In the genomic region with DNA sequence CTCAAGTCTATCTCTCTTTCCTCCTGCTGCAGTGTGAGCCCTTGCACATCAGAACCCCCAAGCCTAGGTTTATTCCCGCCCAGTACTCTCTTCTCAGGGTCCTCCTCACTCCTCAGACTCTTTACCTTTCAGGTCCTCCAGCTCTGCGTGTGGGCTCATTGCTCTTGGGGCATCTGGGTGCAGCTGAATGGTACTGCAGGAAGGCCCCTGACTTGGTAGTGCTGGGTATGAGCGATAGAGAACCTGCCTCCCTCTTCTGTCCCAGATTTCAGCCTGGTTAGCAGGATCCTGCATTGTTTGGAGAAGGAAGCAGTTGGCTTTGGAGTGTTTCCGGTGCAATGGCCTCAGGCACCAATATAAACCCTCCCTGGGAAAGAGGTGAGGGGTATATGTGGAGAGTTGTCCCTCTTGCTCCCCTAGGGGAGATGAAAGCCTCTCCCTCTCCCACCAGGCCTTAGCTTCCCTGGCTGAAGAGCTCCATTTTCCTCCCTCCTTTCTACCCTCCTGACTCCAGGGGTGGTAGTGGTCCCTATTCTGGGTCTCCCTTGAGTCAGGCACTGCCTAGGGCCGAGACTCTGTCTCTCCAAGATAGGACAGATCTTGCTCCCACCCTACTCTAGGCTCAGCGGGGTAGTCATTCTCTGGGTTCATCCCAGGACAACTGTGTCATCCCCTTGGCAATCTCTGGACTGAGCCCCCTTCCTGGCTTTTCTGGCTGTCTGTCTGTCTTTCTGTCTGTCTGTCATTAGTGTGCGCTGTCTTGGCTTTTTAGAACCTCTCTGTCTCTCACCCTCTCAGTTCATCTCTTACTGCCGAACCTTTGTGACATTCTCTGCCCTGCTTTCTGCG, we compare ENCODE assay signal across 12 cellular contexts. TPM values are rescaled to one million over a fixed set of nuclear protein-coding genes. Genes with fewer than 3 reads are reported as not detected.
DNase-seq lines count a peak whose midpoint lies in the region; ATAC-seq and TF ChIP-seq lines count a peak whose summit lies in the region.
"Had no signal": no experiment of that assay in that cellular context is flagged by ENCODE, and none has a peak within 500 bp of the region (broad histone marks: within the 10 kb centered on the region; RNA-seq: fewer than 3 reads in every experiment).

No MANE protein-coding gene starts in this region.

- H3K9me3 Mint-ChIP-seq in WTC11 = no peaks in the 10 kb centered on the region
- H3K9me3 Mint-ChIP-seq: stimulated activated naive CD8-positive, alpha-beta T cell treated with anti-CD3 and anti-CD28 coated beads, Interleukin-15, Interleukin-2, amounts not matched to agents 100 ng/mL and 50 ng/mL, for 24 hours had no signal

- H3K36me3 Mint-ChIP-seq in WTC11 = no peaks in the 10 kb centered on the region

- peak; percentile 36 for DNase-seq in ELR (ENCODE audit: low read depth)
- no peak for DNase-seq in WTC11 (ENCODE audit: low spot score)
- no peak for DNase-seq in right cardiac atrium
- no peak for DNase-seq in DMS114 treated with DMSO at 0.1 percent for 48 hours (lab: John Stamatoyannopoulos, UW; ENCODE audit: unreplicated experiment)
- no peak for DNase-seq in NCI-H774 (lab: John Stamatoyannopoulos, UW)
- DNase-seq in NOMO-1 treated with dmso at 0.1 percent for 144 hours (lab: John Stamatoyannopoulos, UW; ENCODE audit: unreplicated experiment) = no peak
- DNase-seq in activated gamma-delta T cell treated with Interleukin-2 at 50 U/mL for 16 hours = no peak
- DNase-seq: NCI-H1930, T-helper 1 cell had no signal

- WGBS in right cardiac atrium = 42% methylated on average over 9 of the region's 9 CpGs

- H3K27me3 ChIP-seq in right cardiac atrium (ENCODE audit: control insufficient read depth, insufficient read depth) (no peaks in the 10 kb centered on the region), skeletal muscle tissue (ENCODE audit: control insufficient read depth in 3 of 3, insufficient read depth in 3 of 3, low read length in 3 of 3) (peaks cover 0 to 6% (median 0%) of the 10 kb centered on the region in 3 donors)

- intact Hi-C loops in right cardiac atrium (cut with DNase I) = no loop called here

- CTCF ChIA-PET in WTC11 (lab: Charles Lee) = interaction anchor here (0.9 to 2.5 kb wide), 7 partner anchors 8 to 495 kb away, joined by 3 to 11 read pairs (median 7); a partner anchor contains a TSS

- peak overlapping the region; percentile 7 for H3K4me3 ChIP-seq in right cardiac atrium (ENCODE audit: low read length)
- H3K4me3 ChIP-seq in skeletal muscle tissue (ENCODE audit: low read length in 3 of 3) = peak overlapping the region in 2 of 3 donors; percentile 45 to 52

- H3K4me1 Mint-ChIP-seq in WTC11 = peaks cover 70% of the 10 kb centered on the region

- peak overlapping the region; percentile 6; the same call in 1 of the 2 replicates for H3K4me3 Mint-ChIP-seq in WTC11
- H3K4me3 Mint-ChIP-seq: stimulated activated naive CD8-positive, alpha-beta T cell treated with anti-CD3 and anti-CD28 coated beads, Interleukin-15, Interleukin-2, amounts not matched to agents 100 ng/mL and 50 ng/mL, for 24 hours had no signal

- H3K9ac ChIP-seq in skeletal muscle tissue (ENCODE audit: low read depth in 1 of 3, low read length in 3 of 3) = peak overlapping the region in 2 of 3 donors; percentile 2 to 34

- POLR2A ChIA-PET in WTC11 (lab: Charles Lee) = interaction anchor here (1.0 kb wide), 1 partner anchor 97 kb away, joined by 3 read pairs; a partner anchor contains a TSS

- H3K4me1 ChIP-seq in right cardiac atrium (ENCODE audit: control insufficient read depth, insufficient read depth, low read length) (peaks cover 8% of the 10 kb centered on the region), skeletal muscle tissue (ENCODE audit: control insufficient read depth in 3 of 3, insufficient read depth in 3 of 3, low read length in 3 of 3) (peaks cover 32 to 46% (median 41%) of the 10 kb centered on the region in 3 donors)

- H3K9me3 ChIP-seq in right cardiac atrium (ENCODE audit: control insufficient read depth, low read length) = no peaks in the 10 kb centered on the region
- no peaks in the 10 kb centered on the region for H3K9me3 ChIP-seq in skeletal muscle tissue (ENCODE audit: control insufficient read depth in 3 of 3, low read length in 3 of 3)

- no peaks in the 10 kb centered on the region for H3K27me3 Mint-ChIP-seq in WTC11 (ENCODE audit: low read depth)

- TF ChIP-seq CTCF in WTC11 (IDR thresholded peaks at IDR 0.05) = no peak

- H3K36me3 ChIP-seq in skeletal muscle tissue (ENCODE audit: control insufficient read depth in 3 of 3, insufficient read depth in 3 of 3, low read length in 3 of 3) = no peaks in the 10 kb centered on the region

- peak overlapping the region; percentile 62 for H3K27ac ChIP-seq in right cardiac atrium (ENCODE audit: low read length)
- peak overlapping the region; percentile 81 for H3K27ac ChIP-seq in skeletal muscle tissue (ENCODE audit: low read depth, low read length)

- peak overlapping the region; percentile 84; the same call in 1 of the 2 replicates for H3K27ac Mint-ChIP-seq in WTC11
- H3K27ac Mint-ChIP-seq: stimulated activated naive CD8-positive, alpha-beta T cell treated with anti-CD3 and anti-CD28 coated beads, Interleukin-15, Interleukin-2, amounts not matched to agents 100 ng/mL and 50 ng/mL, for 24 hours had no signal

- ATAC-seq in WTC11 (no peak), right cardiac atrium (no peak)
- ATAC-seq: sciatic nerve had no signal

TF ChIP-seq in WTC11, 78 proteins besides CTCF, POLR2A, EP300 and RAD21:
- TF ChIP-seq ZNF219 (CRISPR knock-in tag; IDR thresholded peaks at IDR 0.05; ENCODE audit: borderline replicate concordance) (no peak), JUN (CRISPR knock-in tag; IDR thresholded peaks at IDR 0.05) (no peak), GRHL2 (CRISPR knock-in tag; IDR thresholded peaks at IDR 0.05; ENCODE audit: insufficient replicate concordance, severe bottlenecking) (no peak), ZNF263 (CRISPR knock-in tag; IDR thresholded peaks at IDR 0.05; ENCODE audit: low read depth) (no peak)
- TF ChIP-seq, protein P1, sequence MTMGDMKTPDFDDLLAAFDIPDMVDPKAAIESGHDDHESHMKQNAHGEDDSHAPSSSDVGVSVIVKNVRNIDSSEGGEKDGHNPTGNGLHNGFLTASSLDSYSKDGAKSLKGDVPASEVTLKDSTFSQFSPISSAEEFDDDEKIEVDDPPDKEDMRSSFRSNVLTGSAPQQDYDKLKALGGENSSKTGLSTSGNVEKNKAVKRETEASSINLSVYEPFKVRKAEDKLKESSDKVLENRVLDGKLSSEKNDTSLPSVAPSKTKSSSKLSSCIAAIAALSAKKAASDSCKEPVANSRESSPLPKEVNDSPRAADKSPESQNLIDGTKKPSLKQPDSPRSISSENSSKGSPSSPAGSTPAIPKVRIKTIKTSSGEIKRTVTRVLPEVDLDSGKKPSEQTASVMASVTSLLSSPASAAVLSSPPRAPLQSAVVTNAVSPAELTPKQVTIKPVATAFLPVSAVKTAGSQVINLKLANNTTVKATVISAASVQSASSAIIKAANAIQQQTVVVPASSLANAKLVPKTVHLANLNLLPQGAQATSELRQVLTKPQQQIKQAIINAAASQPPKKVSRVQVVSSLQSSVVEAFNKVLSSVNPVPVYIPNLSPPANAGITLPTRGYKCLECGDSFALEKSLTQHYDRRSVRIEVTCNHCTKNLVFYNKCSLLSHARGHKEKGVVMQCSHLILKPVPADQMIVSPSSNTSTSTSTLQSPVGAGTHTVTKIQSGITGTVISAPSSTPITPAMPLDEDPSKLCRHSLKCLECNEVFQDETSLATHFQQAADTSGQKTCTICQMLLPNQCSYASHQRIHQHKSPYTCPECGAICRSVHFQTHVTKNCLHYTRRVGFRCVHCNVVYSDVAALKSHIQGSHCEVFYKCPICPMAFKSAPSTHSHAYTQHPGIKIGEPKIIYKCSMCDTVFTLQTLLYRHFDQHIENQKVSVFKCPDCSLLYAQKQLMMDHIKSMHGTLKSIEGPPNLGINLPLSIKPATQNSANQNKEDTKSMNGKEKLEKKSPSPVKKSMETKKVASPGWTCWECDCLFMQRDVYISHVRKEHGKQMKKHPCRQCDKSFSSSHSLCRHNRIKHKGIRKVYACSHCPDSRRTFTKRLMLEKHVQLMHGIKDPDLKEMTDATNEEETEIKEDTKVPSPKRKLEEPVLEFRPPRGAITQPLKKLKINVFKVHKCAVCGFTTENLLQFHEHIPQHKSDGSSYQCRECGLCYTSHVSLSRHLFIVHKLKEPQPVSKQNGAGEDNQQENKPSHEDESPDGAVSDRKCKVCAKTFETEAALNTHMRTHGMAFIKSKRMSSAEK (CRISPR knock-in tag; IDR thresholded peaks at IDR 0.05; ENCODE audit: borderline replicate concordance) = no peak
- TF ChIP-seq, protein P2, sequence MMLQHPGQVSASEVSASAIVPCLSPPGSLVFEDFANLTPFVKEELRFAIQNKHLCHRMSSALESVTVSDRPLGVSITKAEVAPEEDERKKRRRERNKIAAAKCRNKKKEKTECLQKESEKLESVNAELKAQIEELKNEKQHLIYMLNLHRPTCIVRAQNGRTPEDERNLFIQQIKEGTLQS (CRISPR knock-in tag; conservative IDR thresholded peaks at IDR 0.05) = no peak

RNA-seq across cellular contexts. Expression of a gene that starts 3.8 kb away (rescaled TPM):
- 107 to 120 TPM (median 112 TPM) in 3 replicates for total RNA-seq in WTC11 (2021)
- 100 to 1,000 TPM in 3 of 4 donors, 10 to 100 TPM in 1; 79.7 to 181 (median 154) TPM for total RNA-seq in right cardiac atrium
- polyA plus RNA-seq in right cardiac atrium = 55.0 TPM
- total RNA-seq in skeletal muscle tissue = 118 TPM

RNA-seq across cellular contexts. Expression of a gene that starts 15.3 kb away (rescaled TPM):
- not detected in 3 replicates for total RNA-seq in WTC11 (2021)
- total RNA-seq in right cardiac atrium = not detected
- not detected for polyA plus RNA-seq in right cardiac atrium
- 1.0 TPM for total RNA-seq in skeletal muscle tissue
- total RNA-seq: sciatic nerve had no signal

RNA-seq across cellular contexts. Expression of a gene that starts 21.0 kb away (rescaled TPM):
- total RNA-seq in WTC11 (2021) (47.0 to 50.0 TPM (median 48.9 TPM) in 3 replicates), right cardiac atrium (10 to 100 TPM; 77.8 to 89.6 (median 83.6) TPM), skeletal muscle tissue (31.8 TPM)
- 57.6 TPM for polyA plus RNA-seq in right cardiac atrium

RNA-seq across cellular contexts. Expression of a gene that starts 43.2 kb away (rescaled TPM):
- total RNA-seq in WTC11 (2021) (16.5 to 20.5 TPM (median 17.2 TPM) in 3 replicates), right cardiac atrium (10 to 100 TPM; 12.8 to 22.7 (median 14.7) TPM), skeletal muscle tissue (38.1 TPM)
- 13.8 TPM for polyA plus RNA-seq in right cardiac atrium

RNA-seq across cellular contexts. Expression of a gene that starts 53.5 kb away (rescaled TPM):
- total RNA-seq in WTC11 (2021) (38.3 to 41.9 TPM (median 39.6 TPM) in 3 replicates), right cardiac atrium (1 to 10 TPM; 4.4 to 6.1 (median 5.1) TPM), skeletal muscle tissue (11.0 TPM)
- polyA plus RNA-seq in right cardiac atrium = 1.6 TPM
